Comparison of ENCODE assay signal across 21 cellular contexts in the genomic region with DNA sequence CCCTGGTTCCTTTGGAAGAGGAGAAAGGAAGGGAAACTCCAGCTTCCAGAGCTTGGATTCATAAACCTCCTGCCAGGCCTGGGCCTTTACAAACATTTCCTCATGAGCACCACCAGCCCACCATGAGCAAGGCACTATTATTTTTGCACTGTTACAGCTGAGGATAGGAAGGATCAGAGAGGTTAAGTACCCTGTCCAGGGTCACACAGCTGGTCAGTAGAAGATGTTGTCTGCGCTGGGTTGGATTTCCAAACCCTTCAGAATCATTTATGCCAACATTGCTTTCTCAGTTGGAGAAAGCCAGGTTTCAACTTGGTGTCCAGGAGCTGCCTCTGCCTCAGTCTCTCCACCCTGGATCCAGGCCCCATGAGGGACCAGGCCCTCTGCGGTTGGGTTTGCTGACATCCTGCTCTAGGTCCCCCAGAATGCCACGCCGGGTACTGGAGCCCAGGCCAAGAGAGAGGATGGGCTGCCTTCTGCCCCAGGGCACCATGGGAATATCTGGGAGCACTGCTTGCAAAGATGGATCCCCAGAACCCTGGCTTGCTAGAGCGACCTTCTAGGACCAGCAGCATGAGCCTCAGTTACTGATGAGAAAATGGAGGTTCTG. TPM values are rescaled to one million over a fixed set of nuclear protein-coding genes. Genes with fewer than 3 reads are reported as not detected.
A peak's percentile ranks its signal among the peaks of the same experiment; 100 is the strongest.
DNase-seq lines count a peak whose midpoint lies in the region; ATAC-seq and TF ChIP-seq lines count a peak whose summit lies in the region.
"Had no signal": no experiment of that assay in that cellular context is flagged by ENCODE, and none has a peak within 500 bp of the region (broad histone marks: within the 10 kb centered on the region; RNA-seq: fewer than 3 reads in every experiment).

No MANE protein-coding gene starts in this region.

- intact Hi-C loops in left ventricle myocardium inferior (cut with micrococcal nuclease): no loop called here
- intact Hi-C loops in heart left ventricle (cut with DNase I): no loop called here
- intact Hi-C loops in prostate gland (cut with DNase I): no loop called here
- intact Hi-C loops in vagina (cut with DNase I): no loop called here
- intact Hi-C loops in testis (cut with DNase I; ENCODE audit: low total_unique reads): no loop called here

- no peak for TF ChIP-seq EP300 in gastroesophageal sphincter (IDR thresholded peaks at IDR 0.05)

- ATAC-seq in heart left ventricle (no peak), gastroesophageal sphincter (no peak), GM18505 (IDR thresholded peaks at IDR 0.05; ENCODE audit: unreplicated experiment) (no peak)
- ATAC-seq: A549, T-cell had no signal

- no peak for TF ChIP-seq CTCF in left ventricle myocardium inferior (IDR thresholded peaks at IDR 0.05; ENCODE audit: borderline replicate concordance)
- TF ChIP-seq CTCF in heart left ventricle (IDR thresholded peaks at IDR 0.05): no peak
- no peak for TF ChIP-seq CTCF in gastroesophageal sphincter (IDR thresholded peaks at IDR 0.05)
- no peak for TF ChIP-seq CTCF in prostate gland (IDR thresholded peaks at IDR 0.05)
- no peak for TF ChIP-seq CTCF in vagina (IDR thresholded peaks at IDR 0.05)
- TF ChIP-seq CTCF in testis (IDR thresholded peaks at IDR 0.05): no peak

- TF ChIP-seq POLR2A in heart left ventricle (IDR thresholded peaks at IDR 0.05) (no peak), gastroesophageal sphincter (IDR thresholded peaks at IDR 0.05) (no peak), prostate gland (IDR thresholded peaks at IDR 0.05) (no peak), vagina (IDR thresholded peaks at IDR 0.05) (no peak), testis (IDR thresholded peaks at IDR 0.05) (no peak), GM18505 (IDR thresholded peaks at IDR 0.05; ENCODE audit: borderline replicate concordance, extremely low read depth, insufficient read depth, insufficient read length) (no peak)

- H3K4me3 ChIP-seq in left ventricle myocardium inferior (no peak overlapping the region), heart left ventricle (no peak overlapping the region), gastroesophageal sphincter (no peak overlapping the region), prostate gland (no peak overlapping the region), vagina (no peak overlapping the region), testis (no peak overlapping the region)
- H3K4me3 ChIP-seq: A549, adrenal gland, dorsolateral prefrontal cortex, tibial nerve had no signal

- H3K4me1 ChIP-seq in left ventricle myocardium inferior: peaks cover 21% of the 10 kb centered on the region
- H3K4me1 ChIP-seq in heart left ventricle: peaks cover 0 to 20% (median 3%) of the 10 kb centered on the region in 12 donors
- peaks cover 0 to 26% (median 10%) of the 10 kb centered on the region in 3 donors for H3K4me1 ChIP-seq in gastroesophageal sphincter
- H3K4me1 ChIP-seq in prostate gland (replicated peaks): peaks cover 6% of the 10 kb centered on the region
- H3K4me1 ChIP-seq in vagina: peaks cover 19% of the 10 kb centered on the region
- H3K4me1 ChIP-seq in testis: no peaks in the 10 kb centered on the region

- no peaks in the 10 kb centered on the region for H3K36me3 ChIP-seq in left ventricle myocardium inferior
- no peaks in the 10 kb centered on the region for H3K36me3 ChIP-seq in heart left ventricle
- H3K36me3 ChIP-seq in gastroesophageal sphincter: no peaks in the 10 kb centered on the region
- no peaks in the 10 kb centered on the region for H3K36me3 ChIP-seq in prostate gland
- no peaks in the 10 kb centered on the region for H3K36me3 ChIP-seq in vagina
- no peaks in the 10 kb centered on the region for H3K36me3 ChIP-seq in testis (ENCODE audit: low read depth, missing control alignments)
- H3K36me3 ChIP-seq: adrenal gland, tibial nerve had no signal

- DNase-seq in left ventricle myocardium inferior (no peak), heart left ventricle (no peak), prostate gland (ENCODE audit: low spot score) (no peak), vagina (ENCODE audit: extremely low spot score in 2 of 2) (no peak), testis (no peak), DMS 273 treated with DMSO at 0.1 percent for 48 hours (lab: John Stamatoyannopoulos, UW) (no peak)
- DNase-seq: activated naive CD4-positive, alpha-beta T cell; CD8-positive, alpha-beta memory T cell; dorsolateral prefrontal cortex; kidney glomerular epithelial cell; NCI-H1694; NCI-H2171; NK-92 treated with Interleukin-12 subunit alpha and Interleukin-12 subunit beta, amount 100 ng/mL, for 24 hours; stimulated activated CD4-positive, alpha-beta T cell treated with anti-CD3 and anti-CD28 coated beads, Interleukin-4, amount 100 ng/mL, for 4 hours; stimulated activated naive CD4-positive, alpha-beta T cell; T-cell had no signal

- H3K9me3 ChIP-seq in left ventricle myocardium inferior (replicated peaks) (no peaks in the 10 kb centered on the region), heart left ventricle (no peaks in the 10 kb centered on the region), gastroesophageal sphincter (no peaks in the 10 kb centered on the region), prostate gland (no peaks in the 10 kb centered on the region), vagina (no peaks in the 10 kb centered on the region), testis (no peaks in the 10 kb centered on the region)
- H3K9me3 ChIP-seq: A549, adrenal gland, tibial nerve had no signal

- H3K27me3 ChIP-seq in left ventricle myocardium inferior (ENCODE audit: low read depth) (no peaks in the 10 kb centered on the region), heart left ventricle (no peaks in the 10 kb centered on the region), gastroesophageal sphincter (peaks cover 3% of the 10 kb centered on the region), prostate gland (replicated peaks; ENCODE audit: insufficient read depth) (no peaks in the 10 kb centered on the region), vagina (no peaks in the 10 kb centered on the region), testis (no peaks in the 10 kb centered on the region)
- H3K27me3 ChIP-seq: tibial nerve had no signal

- WGBS in heart left ventricle, 4 donors: 93 to 100% (median 95%) methylated on average over 2 to 5 of the region's 5 CpGs
- no CpG with 5 or more reads among the region's 5 CpGs for WGBS in gastroesophageal sphincter (ENCODE audit: low coverage in 1 of 2), 2 donors
- 100% methylated on average over 5 of the region's 5 CpGs for WGBS in prostate gland
- WGBS in testis, 2 donors: 95 to 100% methylated on average over 1 to 5 of the region's 5 CpGs

- H3K27ac ChIP-seq in left ventricle myocardium inferior (replicated peaks) (peak overlapping the region; percentile 23), heart left ventricle (peak overlapping the region in 2 of 12 donors; percentile 29 to 86), gastroesophageal sphincter (peak overlapping the region in 3 of 4 donors; percentile 61 to 77 (median 76)), prostate gland (peak overlapping the region; percentile 32 to 51), vagina (peak overlapping the region; percentile 76), testis (no peak overlapping the region)

RNA-seq across cellular contexts. Expression of a gene that starts 29.7 kb away (rescaled TPM):
- total RNA-seq in left ventricle myocardium inferior (1.3 TPM), heart left ventricle (1 to 10 TPM in 4 of 9 donors, under 1 TPM in 5; 0.32 to 1.5 (median 0.85) TPM), gastroesophageal sphincter (10 to 100 TPM in 1 of 4 donors, 1 to 10 TPM in 3; 4.5 to 23.1 (median 6.2) TPM), prostate gland (1 to 10 TPM; 1.8 to 7.8 TPM), vagina (7.6 TPM), testis (1 to 10 TPM; 3.0 to 3.9 TPM)
- polyA plus RNA-seq in heart left ventricle (under 1 TPM; 0.65 to 0.93 TPM), testis (ENCODE audit: insufficient read depth, low read depth, low replicate concordance) (3.1 TPM)
- total RNA-seq: CD8-positive, alpha-beta memory T cell had no signal
- polyA plus RNA-seq: CD8-positive, alpha-beta memory T cell had no signal

Comparison
In these comparisons a context has a peak if more than half of its experiments do, and no peak if none do; other contexts are left out.
1. H3K27ac ChIP-seq: peak in left ventricle myocardium inferior (single experiment), gastroesophageal sphincter (3 of 4), prostate gland (2 of 2) and vagina (single experiment); none in testis (0 of 2).